In the genomic region with DNA sequence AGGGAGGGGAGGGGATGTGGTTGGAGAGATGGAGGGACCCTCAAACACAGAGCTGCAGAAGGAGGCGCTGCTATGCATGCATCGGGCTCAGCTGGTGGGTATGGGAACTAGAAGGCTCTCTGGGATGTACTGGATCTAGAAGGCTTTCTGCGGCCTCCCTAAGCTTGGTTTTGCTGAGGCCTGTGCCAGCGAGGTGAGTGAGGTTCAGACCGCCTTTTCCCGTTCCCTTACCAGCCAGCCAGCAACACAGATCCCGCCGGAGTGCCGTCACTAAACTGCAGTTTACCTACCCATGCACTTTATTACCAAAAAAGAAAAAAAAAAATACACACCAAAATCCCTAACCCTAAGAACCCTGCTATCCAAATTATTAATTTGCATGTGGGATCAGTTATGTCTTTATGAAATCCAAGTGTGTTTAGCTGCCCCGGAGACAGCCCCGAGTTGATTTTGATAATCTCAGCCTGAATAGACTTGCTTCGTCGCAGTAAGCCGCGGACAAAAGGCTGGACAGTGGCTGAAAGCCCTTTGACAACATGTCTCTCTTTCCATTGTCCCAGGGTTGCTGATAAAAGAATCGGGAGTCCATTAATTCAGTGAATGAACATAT, we compare ENCODE assay signal across 21 cellular contexts.
"Had no signal": no experiment of that assay in that cellular context is flagged by ENCODE, and none has a peak within 500 bp of the region (broad histone marks: within the 10 kb centered on the region; RNA-seq: fewer than 3 reads in every experiment).

No MANE protein-coding gene starts in this region.

- H3K4me3 Mint-ChIP-seq: activated naive CD8-positive, alpha-beta T cell; nephron progenitor cell had no signal

- FAIRE-seq: colon, urothelium cell line had no signal

- H3K4me1 ChIP-seq: left lung had no signal

- ATAC-seq: activated CD4-positive, CD25-positive, alpha-beta regulatory T cell treated with anti-CD3 and anti-CD28 coated beads, Interleukin-2, amount 50 U/mL, for 24 hours; esophagus mucosa; gastroesophageal sphincter; heart left ventricle; left lung had no signal

- DNase-seq: activated CD4-positive, alpha-beta T cell treated with anti-CD3 and anti-CD28 coated beads, Interleukin-2, amount 50 U/mL, for 1 hour; activated gamma-delta T cell; central memory CD4-positive, alpha-beta T cell; dorsolateral prefrontal cortex; heart left ventricle; mammary epithelial cell; midbrain; stimulated activated CD4-positive, alpha-beta T cell treated with anti-CD3 and anti-CD28 coated beads, Interleukin-12 subunit alpha, Interleukin-12 subunit beta, amount 100 ng/mL, for 4 hours; stimulated activated CD4-positive, alpha-beta T cell treated with anti-CD3 and anti-CD28 coated beads, Interleukin-1b, Interleukin-23, amount 100 ng/mL, for 48 hours; stimulated activated CD8-positive, alpha-beta memory T cell treated with anti-CD3 and anti-CD28 coated beads, Interleukin-4, amount 100 ng/mL, for 48 hours; stimulated activated naive CD4-positive, alpha-beta T cell; T1000; thyroid gland had no signal

- H3K4me3 ChIP-seq: dorsolateral prefrontal cortex, gastroesophageal sphincter, heart left ventricle, left lung, thyroid gland had no signal

- H3K36me3 ChIP-seq: gastroesophageal sphincter, left lung, thyroid gland had no signal

- H3K36me3 Mint-ChIP-seq: activated naive CD8-positive, alpha-beta T cell had no signal

- H3K27ac Mint-ChIP-seq: activated naive CD8-positive, alpha-beta T cell; nephron progenitor cell had no signal

- H3K27ac ChIP-seq: gastroesophageal sphincter, left lung, thyroid gland had no signal

- H3K9me3 ChIP-seq: gastroesophageal sphincter, heart left ventricle, left lung, thyroid gland had no signal

- H3K27me3 ChIP-seq: thyroid gland had no signal
